ENCODE assay signal across 21 cellular contexts in genomic region chr12:103422328-103422727, GRCh38.
"Had no signal": no experiment of that assay in that cellular context is flagged by ENCODE, and none has a peak within 500 bp of the region (broad histone marks: within the 10 kb centered on the region; RNA-seq: fewer than 3 reads in every experiment).

No MANE protein-coding gene starts in this region.

- DNase-seq: activated CD4-positive, alpha-beta T cell treated with anti-CD3 and anti-CD28 coated beads for 1 hour; activated CD4-positive, alpha-beta T cell treated with anti-CD3 and anti-CD28 coated beads, Interleukin-2, amount 50 U/mL, for 4 hours; activated effector memory CD4-positive, alpha-beta T cell treated with anti-CD3 and anti-CD28 coated beads, Interleukin-2, amount 50 U/mL, for 16 hours; activated T-cell treated with anti-CD3 and anti-CD28 coated beads, Interleukin-2, amount 50 U/mL, for 72 hours; cortex of kidney; effector CD4-positive, alpha-beta T cell; heart right ventricle; mesenchymal stem cell; naive thymus-derived CD4-positive, alpha-beta T cell; pancreas; right lobe of liver; small intestine; stimulated activated CD4-positive, alpha-beta T cell treated with anti-CD3 and anti-CD28 coated beads, Interleukin-15, amount 100 ng/mL, for 24 hours; stimulated activated CD4-positive, alpha-beta T cell treated with anti-CD3 and anti-CD28 coated beads, Interleukin-2, amount 100 ng/mL, for 48 hours had no signal

- H3K27me3 Mint-ChIP-seq: activated naive CD4-positive, alpha-beta T cell treated with anti-CD3 and anti-CD28 coated beads, Interleukin-2, amount 50 U/mL, for 24 hours; naive thymus-derived CD4-positive, alpha-beta T cell; stimulated activated naive CD8-positive, alpha-beta T cell treated with anti-CD3 and anti-CD28 coated beads, Interleukin-15, Interleukin-2, amounts not matched to agents 100 ng/mL and 50 ng/mL, for 24 hours had no signal

- H3K4me3 Mint-ChIP-seq: activated naive CD4-positive, alpha-beta T cell treated with anti-CD3 and anti-CD28 coated beads, Interleukin-2, amount 50 U/mL, for 24 hours; activated T-cell treated with anti-CD3 and anti-CD28 coated beads, Interleukin-2, amount 50 U/mL, for 72 hours; naive thymus-derived CD4-positive, alpha-beta T cell; stimulated activated naive CD8-positive, alpha-beta T cell treated with anti-CD3 and anti-CD28 coated beads, Interleukin-15, Interleukin-2, amounts not matched to agents 100 ng/mL and 50 ng/mL, for 24 hours had no signal

- H3K36me3 ChIP-seq: ascending aorta, esophagus muscularis mucosa, heart right ventricle, neutrophil, pancreas, right lobe of liver, tibial nerve, WERI-Rb-1 had no signal

- H3K27ac ChIP-seq: ascending aorta, esophagus muscularis mucosa, heart right ventricle, neutrophil, pancreas, right lobe of liver, tibial nerve, WERI-Rb-1 had no signal

- H3K9me3 Mint-ChIP-seq: activated naive CD4-positive, alpha-beta T cell treated with anti-CD3 and anti-CD28 coated beads, Interleukin-2, amount 50 U/mL, for 24 hours had no signal

- H3K27me3 ChIP-seq: ascending aorta, esophagus muscularis mucosa, heart right ventricle, neutrophil, pancreas, right lobe of liver, tibial nerve had no signal

- H3K9me3 ChIP-seq: ascending aorta, esophagus muscularis mucosa, neutrophil, pancreas, right lobe of liver had no signal

- H3K4me1 ChIP-seq: ascending aorta, esophagus muscularis mucosa, heart right ventricle, pancreas, right lobe of liver, tibial nerve had no signal

- H3K4me3 ChIP-seq: ascending aorta, esophagus muscularis mucosa, heart right ventricle, pancreas, right lobe of liver, tibial nerve had no signal

- H3K27ac Mint-ChIP-seq: activated naive CD4-positive, alpha-beta T cell treated with anti-CD3 and anti-CD28 coated beads, Interleukin-2, amount 50 U/mL, for 24 hours; activated T-cell treated with anti-CD3 and anti-CD28 coated beads, Interleukin-2, amount 50 U/mL, for 72 hours; stimulated activated naive CD8-positive, alpha-beta T cell treated with anti-CD3 and anti-CD28 coated beads, Interleukin-15, Interleukin-2, amounts not matched to agents 100 ng/mL and 50 ng/mL, for 24 hours had no signal

- H3K4me1 Mint-ChIP-seq: activated naive CD4-positive, alpha-beta T cell treated with anti-CD3 and anti-CD28 coated beads, Interleukin-2, amount 50 U/mL, for 24 hours; naive thymus-derived CD4-positive, alpha-beta T cell had no signal
